In genomic region chr5:62538017-62538942, GRCh38 we compare ENCODE assay signal across 11 cellular contexts. TPM values are rescaled to one million over a fixed set of nuclear protein-coding genes. Genes with fewer than 3 reads are reported as not detected.
A peak's percentile ranks its signal among the peaks of the same experiment; 100 is the strongest.
DNase-seq lines count a peak whose midpoint lies in the region; ATAC-seq, FAIRE-seq and TF ChIP-seq lines count a peak whose summit lies in the region.
"Had no signal": no experiment of that assay in that cellular context is flagged by ENCODE, and none has a peak within 500 bp of the region (broad histone marks: within the 10 kb centered on the region; RNA-seq: fewer than 3 reads in every experiment).

No MANE protein-coding gene starts in this region.

- H3K4me1 ChIP-seq in K562 (replicated peaks in 1 of 2; ENCODE audit: control insufficient read depth in 2 of 2, insufficient read depth in 2 of 2, low read length in 2 of 2) (peaks cover 0 to 4% of the 10 kb centered on the region in 2 experiments; a peak in 2 of 5 replicates), osteoblast (ENCODE audit: insufficient read depth, low read length) (no peaks in the 10 kb centered on the region)

- H3K4me3 ChIP-seq in K562: no peak overlapping the region
- H3K4me3 ChIP-seq in osteoblast (ENCODE audit: insufficient read depth, low read length): no peak overlapping the region

- H3K9me3 ChIP-seq in K562 (replicated peaks; ENCODE audit: control insufficient read depth, insufficient read depth, low read depth, low read length): no peaks in the 10 kb centered on the region
- H3K9me3 ChIP-seq in osteoblast (ENCODE audit: low read depth, low read length): no peaks in the 10 kb centered on the region

- H3K79me2 ChIP-seq in K562 (ENCODE audit: control insufficient read depth, insufficient read depth, low read length): no peaks in the 10 kb centered on the region; the same call in 2 of the 3 replicates
- H3K79me2 ChIP-seq in osteoblast (ENCODE audit: insufficient read depth, low read length): no peaks in the 10 kb centered on the region

- ATAC-seq in activated CD4-positive, alpha-beta T cell treated with anti-CD3 and anti-CD28 coated beads for 36 hours: peak; percentile 94
- peak; percentile 91 for ATAC-seq in K562

- H3K27me3 Mint-ChIP-seq in activated CD4-positive, alpha-beta T cell treated with anti-CD3 and anti-CD28 coated beads for 36 hours: no peaks in the 10 kb centered on the region
- H3K27me3 Mint-ChIP-seq in activated CD4-positive, alpha-beta T cell treated with anti-CD3 and anti-CD28 coated beads, Interleukin-2, amount 10 ng/mL, durations not matched to agents 7 days and 5 days: no peaks in the 10 kb centered on the region
- H3K27me3 Mint-ChIP-seq: B cell, brain, memory B cell had no signal

- H2AFZ ChIP-seq in K562 (ENCODE audit: low read depth, low read length) (no peak overlapping the region), osteoblast (ENCODE audit: low read length) (no peak overlapping the region)

- peaks cover 28% of the 10 kb centered on the region for H3K36me3 Mint-ChIP-seq in activated CD4-positive, alpha-beta T cell treated with anti-CD3 and anti-CD28 coated beads for 36 hours (ENCODE audit: low read depth)
- peaks cover 28% of the 10 kb centered on the region for H3K36me3 Mint-ChIP-seq in activated CD4-positive, alpha-beta T cell treated with anti-CD3 and anti-CD28 coated beads, Interleukin-2, amount 10 ng/mL, durations not matched to agents 7 days and 5 days (ENCODE audit: low read depth)

- POLR2A ChIA-PET in activated CD4-positive, alpha-beta T cell treated with anti-CD3 and anti-CD28 coated beads for 36 hours (lab: Charles Lee): no interaction called here
- POLR2A ChIA-PET in activated CD4-positive, alpha-beta T cell treated with anti-CD3 and anti-CD28 coated beads, Interleukin-2, amount 10 ng/mL, durations not matched to agents 7 days and 5 days (lab: Charles Lee): no interaction called here
- POLR2A ChIA-PET in K562 (lab: Yijun Ruan, JAX): interaction anchor here (1.6 kb wide), 1 partner anchor 18 kb away, joined by 4 read pairs; no protein-coding TSS in a partner anchor

- intact Hi-C loops in activated CD4-positive, alpha-beta T cell treated with anti-CD3 and anti-CD28 coated beads for 36 hours (cut with DNase I, micrococcal nuclease): loop anchor here (1.0 to 2.0 kb wide), 2 partner anchors 31 to 253 kb away; no protein-coding TSS in a partner anchor
- intact Hi-C loops in K562 (cut with micrococcal nuclease): no loop called here

- DNase-seq in activated CD4-positive, alpha-beta T cell treated with anti-CD3 and anti-CD28 coated beads for 36 hours: peak; percentile 28
- DNase-seq in activated CD4-positive, alpha-beta T cell treated with anti-CD3 and anti-CD28 coated beads, Interleukin-2, amount 10 ng/mL, durations not matched to agents 7 days and 5 days: no peak
- peak; percentile 2 for DNase-seq in HuH-7.5 (ENCODE audit: low spot score)
- peak; percentile 13 to 70 (median 26) for DNase-seq in K562 (ENCODE audit: extremely low read depth in 1 of 4, low spot score in 3 of 4)
- no peak for DNase-seq in osteoblast (ENCODE audit: insufficient read length, low spot score, missing footprints)
- DNase-seq in NCI-H2081 (lab: John Stamatoyannopoulos, UW): no peak
- DNase-seq in NAMALWA (ENCODE audit: low spot score): no peak
- no peak for DNase-seq in medulla oblongata (ENCODE audit: extremely low spot score)

- H3K4me3 Mint-ChIP-seq in activated CD4-positive, alpha-beta T cell treated with anti-CD3 and anti-CD28 coated beads for 36 hours: no peak overlapping the region
- H3K4me3 Mint-ChIP-seq in activated CD4-positive, alpha-beta T cell treated with anti-CD3 and anti-CD28 coated beads, Interleukin-2, amount 10 ng/mL, durations not matched to agents 7 days and 5 days: no peak overlapping the region
- H3K4me3 Mint-ChIP-seq: B cell, brain, memory B cell had no signal

- H3K9me1 ChIP-seq in K562 (ENCODE audit: control insufficient read depth, insufficient read depth, low read length): no peaks in the 10 kb centered on the region

- peak; percentile 57 for FAIRE-seq in K562 (lab: Jason Lieb, UNC)

- H3K27ac Mint-ChIP-seq in activated CD4-positive, alpha-beta T cell treated with anti-CD3 and anti-CD28 coated beads for 36 hours: peak overlapping the region; percentile 86
- no peak overlapping the region for H3K27ac Mint-ChIP-seq in activated CD4-positive, alpha-beta T cell treated with anti-CD3 and anti-CD28 coated beads, Interleukin-2, amount 10 ng/mL, durations not matched to agents 7 days and 5 days
- H3K27ac Mint-ChIP-seq: B cell, memory B cell had no signal

- peak overlapping the region; percentile 68; the same call in 2 of the 3 replicates for H3K27ac ChIP-seq in K562 (ENCODE audit: extremely low read depth, low read depth, low read length)
- peak overlapping the region; percentile 29 for H3K27ac ChIP-seq in osteoblast (ENCODE audit: low read depth, low read length)

- no peak for TF ChIP-seq RAD21 in K562 (CRISPR knock-in tag; conservative IDR thresholded peaks at IDR 0.05 in 1 of 2, IDR thresholded peaks at IDR 0.05 in 1 of 2)

- no peak for TF ChIP-seq POLR2A in K562 (conservative IDR thresholded peaks at IDR 0.05)

- peaks cover 43% of the 10 kb centered on the region for H3K36me3 ChIP-seq in K562 (ENCODE audit: control insufficient read depth, insufficient read depth, low read length)
- H3K36me3 ChIP-seq in osteoblast (ENCODE audit: insufficient read depth, low read length): no peaks in the 10 kb centered on the region

- H4K20me1 ChIP-seq in K562 (replicated peaks; ENCODE audit: control insufficient read depth, insufficient read depth, low read length): no peaks in the 10 kb centered on the region; the same call in 1 of the 2 replicates
- no peaks in the 10 kb centered on the region for H4K20me1 ChIP-seq in osteoblast (ENCODE audit: insufficient read depth, low read length)

- H3K9me3 Mint-ChIP-seq in activated CD4-positive, alpha-beta T cell treated with anti-CD3 and anti-CD28 coated beads for 36 hours (ENCODE audit: low read depth): peaks cover 6% of the 10 kb centered on the region
- peaks cover 6% of the 10 kb centered on the region for H3K9me3 Mint-ChIP-seq in activated CD4-positive, alpha-beta T cell treated with anti-CD3 and anti-CD28 coated beads, Interleukin-2, amount 10 ng/mL, durations not matched to agents 7 days and 5 days
- H3K9me3 Mint-ChIP-seq: memory B cell had no signal

- in situ Hi-C loops in K562 (cut with MboI): no loop called here

- no peak for TF ChIP-seq CTCF in K562 (IDR thresholded peaks at IDR 0.05 in 2 of 3, conservative IDR thresholded peaks at IDR 0.05 in 1 of 3; ENCODE audit: insufficient read depth in 2 of 3, low read depth in 1 of 3, low read length in 3 of 3)
- TF ChIP-seq CTCF in osteoblast (IDR thresholded peaks at IDR 0.05; ENCODE audit: extremely low read depth, low read depth, low read length): no peak

- no peak overlapping the region for H3K9ac ChIP-seq in K562 (ENCODE audit: insufficient read depth in 1 of 2, low read depth in 2 of 2, low read length in 2 of 2)

- 26% methylated on average over 9 of the region's 9 CpGs for WGBS in K562 (ENCODE audit: insufficient coverage, low coverage, missing lambda C conversion rate)

- CTCF ChIA-PET in activated CD4-positive, alpha-beta T cell treated with anti-CD3 and anti-CD28 coated beads for 36 hours (lab: Charles Lee): interaction anchor here (0.9 kb wide), 1 partner anchor 9 kb away, joined by 3 read pairs; no protein-coding TSS in a partner anchor
- CTCF ChIA-PET in activated CD4-positive, alpha-beta T cell treated with anti-CD3 and anti-CD28 coated beads, Interleukin-2, amount 10 ng/mL, durations not matched to agents 7 days and 5 days (lab: Charles Lee): no interaction called here
- CTCF ChIA-PET in K562 (lab: Yijun Ruan, JAX; ENCODE audit: low intra/inter-chr PET ratio): no interaction called here

- H3K4me2 ChIP-seq in K562 (ENCODE audit: insufficient read depth, low read length) (peak overlapping the region; percentile 44; the same call in 1 of the 2 replicates), osteoblast (ENCODE audit: insufficient read depth, low read length) (no peak overlapping the region)

- H3K27me3 ChIP-seq in K562 (ENCODE audit: control insufficient read depth in 2 of 2, insufficient read depth in 2 of 2, low read length in 2 of 2): no peaks in the 10 kb centered on the region
- no peaks in the 10 kb centered on the region for H3K27me3 ChIP-seq in osteoblast (ENCODE audit: insufficient read depth, low read length)

- peaks cover 15% of the 10 kb centered on the region for H3K4me1 Mint-ChIP-seq in activated CD4-positive, alpha-beta T cell treated with anti-CD3 and anti-CD28 coated beads for 36 hours
- H3K4me1 Mint-ChIP-seq in activated CD4-positive, alpha-beta T cell treated with anti-CD3 and anti-CD28 coated beads, Interleukin-2, amount 10 ng/mL, durations not matched to agents 7 days and 5 days: no peaks in the 10 kb centered on the region
- H3K4me1 Mint-ChIP-seq: B cell, brain, memory B cell had no signal

- no TSS peak for BruUV-seq in K562 (replicated peaks; lab: Mats Ljungman, UMichigan)

- TF ChIP-seq EP300 in K562 (IDR thresholded peaks at IDR 0.05; ENCODE audit: low read length): peak; percentile 72

TF ChIP-seq in K562, 482 proteins besides CTCF, POLR2A, EP300 and RAD21 (continues in another document):
- TF ChIP-seq NFIC (IDR thresholded peaks at IDR 0.05): peak; percentile 7; the same call in 1 of the 2 replicates
- peak; percentile 97 for TF ChIP-seq CREM (IDR thresholded peaks at IDR 0.05; ENCODE audit: low read depth)
- peak; percentile 78 for TF ChIP-seq MAFG (tag; conservative IDR thresholded peaks at IDR 0.05)

RNA-seq across cellular contexts. Expression of gene LRRC70, which starts 40.3 kb away (rescaled TPM):
- total RNA-seq in activated CD4-positive, alpha-beta T cell treated with anti-CD3 and anti-CD28 coated beads for 36 hours: under 1 TPM; 0.58 to 0.64 TPM
- total RNA-seq in activated CD4-positive, alpha-beta T cell treated with anti-CD3 and anti-CD28 coated beads, Interleukin-2, amount 10 ng/mL, durations not matched to agents 7 days and 5 days: under 1 TPM; 0.47 to 0.85 TPM
- 5.8 and 23.2 TPM in 2 replicates for total RNA-seq in K562 (2011; cell fraction: chromatin; rRNA removed; ENCODE audit: low replicate concordance)
- total RNA-seq in K562 (2011; cell fraction: nucleolus; rRNA removed): 2.5 and 4.6 TPM in 2 replicates
- total RNA-seq in K562 (2011; cell fraction: nucleoplasm; rRNA removed): 10.0 and 24.3 TPM in 2 replicates
- total RNA-seq in K562 (2014; rRNA removed) (0.69 and 0.86 TPM in 2 replicates), K562 (2014; rRNA removed; fragmentation: Illumina TruSeq; extraction: Trizol) (1.5 and 2.1 TPM in 2 replicates), K562 (2015; rRNA removed; fragmentation: Illumina TruSeq; extraction: Trizol) (1.4 TPM in 2 replicates), K562 (2021) (0.73 and 0.83 TPM in 2 replicates), osteoblast (1.4 and 1.8 TPM in 2 replicates)
- polyA plus RNA-seq in K562 (2011; rRNA removed) (0.99 and 1.4 TPM in 2 replicates), K562 (2014; fragmentation: Illumina TruSeq; extraction: Trizol) (0.31 and 0.40 TPM in 2 replicates), K562 (2014; fragmentation: Nextera tagmentation; extraction: Ambion mirVana) (under 1 TPM; 0.21 to 0.22 TPM), K562 (2014; rRNA removed) (0.24 and 0.53 TPM in 2 replicates)
- 0.06 and 0.38 TPM in 2 replicates for polyA plus RNA-seq in K562 (2011; cell fraction: cytosol; rRNA removed)
- polyA plus RNA-seq in K562 (2011; cell fraction: nucleus; rRNA removed): 1.1 and 2.6 TPM in 2 replicates
- polyA plus RNA-seq in K562 (2012): 0.09 and 0.61 TPM in 2 replicates
- 9.4 and 11.8 TPM in 2 replicates for polyA minus RNA-seq in K562 (2011; rRNA and poly(A)+ RNA removed)
- polyA minus RNA-seq in K562 (2011; cell fraction: cytosol; rRNA and poly(A)+ RNA removed): 0.76 TPM in 1 of 2 replicates, not detected in the other
- 7.0 and 10.7 TPM in 2 replicates for polyA minus RNA-seq in K562 (2011; cell fraction: nucleus; rRNA and poly(A)+ RNA removed)

Comparison
In these comparisons a context has a peak if more than half of its experiments do, and no peak if none do; other contexts are left out.
1. DNase-seq: peak in activated CD4-positive, alpha-beta T cell treated with anti-CD3 and anti-CD28 coated beads for 36 hours (single experiment), HuH-7.5 (single experiment) and K562 (4 of 4); none in activated CD4-positive, alpha-beta T cell treated with anti-CD3 and anti-CD28 coated beads, Interleukin-2, amount 10 ng/mL, durations not matched to agents 7 days and 5 days (single experiment), osteoblast (single experiment), NCI-H2081 (0 of 2), NAMALWA (single experiment) and medulla oblongata (single experiment).